Comparison of ENCODE assay signal across 15 cellular contexts in the genomic region with DNA sequence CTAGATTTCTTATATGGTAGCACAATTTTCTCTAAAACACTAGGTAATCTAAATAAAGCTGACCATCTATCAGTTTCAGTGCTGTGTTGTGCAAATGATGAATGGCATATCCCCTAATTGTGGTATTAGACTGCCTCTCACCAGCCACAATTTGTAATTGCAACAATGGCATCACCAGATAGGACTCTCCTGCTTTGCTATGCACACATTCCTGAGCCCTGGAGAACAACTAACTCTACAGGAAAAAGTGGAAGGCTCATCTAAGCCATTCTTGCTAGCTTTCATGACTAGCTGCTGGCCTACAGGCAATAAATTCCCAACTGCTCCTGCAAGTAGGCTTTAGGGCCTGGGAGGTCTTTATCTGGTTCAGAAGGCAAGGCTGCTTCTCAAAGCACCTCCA.
DNase-seq lines count a peak whose midpoint lies in the region; ATAC-seq, FAIRE-seq and TF ChIP-seq lines count a peak whose summit lies in the region.
"Had no signal": no experiment of that assay in that cellular context is flagged by ENCODE, and none has a peak within 500 bp of the region (broad histone marks: within the 10 kb centered on the region; RNA-seq: fewer than 3 reads in every experiment).

No MANE protein-coding gene starts in this region.

- DNase-seq in cardiac muscle cell (ENCODE audit: low read depth in 1 of 2, low spot score in 1 of 2) (peak in 1 of 2 donors; percentile 71), heart right ventricle (no peak), Panc1 (ENCODE audit: low read depth, low spot score) (no peak), H1 (ENCODE audit: low read depth in 1 of 2, low spot score in 2 of 2) (no peak), smooth muscle cell (lab: John Stamatoyannopoulos, UW; ENCODE audit: unreplicated experiment) (no peak), urothelium cell line (ENCODE audit: low spot score) (no peak), cerebellar nuclear complex (lab: John Stamatoyannopoulos, UW) (no peak)
- DNase-seq in stimulated activated CD4-positive, alpha-beta T cell treated with anti-CD3 and anti-CD28 coated beads, Interleukin-12 subunit alpha, Interleukin-12 subunit beta, amount 100 ng/mL, for 4 hours = no peak
- DNase-seq: activated CD4-positive, alpha-beta T cell treated with anti-CD3 and anti-CD28 coated beads, Interleukin-2, amount 50 U/mL, for 4 hours; amniotic stem cell; kidney; PC-9; T-helper 17 cell had no signal

- H3K4me3 ChIP-seq in cardiac muscle cell (no peak overlapping the region), heart right ventricle (no peak overlapping the region), Panc1 (ENCODE audit: low read depth in 2 of 2, low read length in 2 of 2) (no peak overlapping the region), H1 (ENCODE audit: extremely low read depth in 1 of 4, insufficient read depth in 2 of 4, low read depth in 3 of 4, low read length in 4 of 4) (no peak overlapping the region), smooth muscle cell (no peak overlapping the region)
- H3K4me3 ChIP-seq: PC-9, thoracic aorta had no signal

- H2AK5ac ChIP-seq in H1 (ENCODE audit: low read depth, low read length) = no peak overlapping the region

- in situ Hi-C loops in Panc1 (cut with HindIII; ENCODE audit: low pct_unique_long_range_greater_than_20kb, low sequenced_read_pairs) = no loop called here

- H3K36me3 ChIP-seq in cardiac muscle cell (no peaks in the 10 kb centered on the region), heart right ventricle (no peaks in the 10 kb centered on the region), Panc1 (ENCODE audit: control insufficient read depth, insufficient read depth, low read length) (no peaks in the 10 kb centered on the region), H1 (ENCODE audit: control insufficient read depth in 2 of 4, insufficient read depth in 4 of 4, low read length in 3 of 4) (no peaks in the 10 kb centered on the region), smooth muscle cell (ENCODE audit: low read depth) (no peaks in the 10 kb centered on the region)
- H3K36me3 ChIP-seq: thoracic aorta had no signal

- H3K79me1 ChIP-seq in H1 (ENCODE audit: low read depth, low read length) = no peaks in the 10 kb centered on the region

- no peak overlapping the region for H2BK12ac ChIP-seq in H1 (ENCODE audit: low read depth, low read length)

- no peak overlapping the region for H3K27ac ChIP-seq in cardiac muscle cell
- H3K27ac ChIP-seq in heart right ventricle = no peak overlapping the region
- H3K27ac ChIP-seq in Panc1 (ENCODE audit: low read length) = no peak overlapping the region
- H3K27ac ChIP-seq in H1 (ENCODE audit: low read depth, low read length) = no peak overlapping the region
- no peak overlapping the region for H3K27ac ChIP-seq in smooth muscle cell (ENCODE audit: low read depth)
- H3K27ac ChIP-seq: PC-9, thoracic aorta had no signal

- no peaks in the 10 kb centered on the region for H3K79me2 ChIP-seq in H1 (ENCODE audit: control insufficient read depth in 1 of 2, insufficient read depth in 2 of 2, low read length in 2 of 2)
- H3K79me2 ChIP-seq in smooth muscle cell (ENCODE audit: low read depth) = no peaks in the 10 kb centered on the region

- H3K23me2 ChIP-seq in H1 (ENCODE audit: low read depth, low read length) = no peaks in the 10 kb centered on the region

- ATAC-seq in heart right ventricle (no peak), Panc1 (no peak)
- ATAC-seq: T-helper 17 cell had no signal

- no peak overlapping the region for H3K4ac ChIP-seq in H1 (replicated peaks; ENCODE audit: insufficient read length, low read depth, low read length)

- H3K14ac ChIP-seq in H1 (ENCODE audit: insufficient read length) = no peak overlapping the region

- BruUV-seq in Panc1 (replicated peaks; lab: Mats Ljungman, UMichigan) = no TSS peak

- 0 out of 2 replicates have a peak overlapping the region, but pooled peaks have one; percentile 54 for H2AFZ ChIP-seq in H1 (ENCODE audit: low read length)
- no peak overlapping the region for H2AFZ ChIP-seq in smooth muscle cell (ENCODE audit: low read depth)
- H2AFZ ChIP-seq: PC-9 had no signal

- H2BK15ac ChIP-seq in H1 (ENCODE audit: low read length) = no peak overlapping the region

- H3K9ac ChIP-seq in H1 (replicated peaks in 1 of 4; ENCODE audit: extremely low read depth in 1 of 4, low read depth in 3 of 4, low read length in 3 of 4) (no peak overlapping the region), smooth muscle cell (ENCODE audit: low read depth) (no peak overlapping the region)

- H3K4me2 ChIP-seq in H1 (ENCODE audit: insufficient read depth in 1 of 2, low read depth in 2 of 2, low read length in 2 of 2) (no peak overlapping the region), smooth muscle cell (no peak overlapping the region)
- H3K4me2 ChIP-seq: PC-9 had no signal

- H4K91ac ChIP-seq in H1 (replicated peaks; ENCODE audit: insufficient read length, low read length) = no peak overlapping the region

- no peak overlapping the region for H2BK20ac ChIP-seq in H1 (ENCODE audit: low read length)

- TF ChIP-seq CTCF in cardiac muscle cell (IDR thresholded peaks at IDR 0.05; ENCODE audit: low read depth, low read length) (peak; percentile 45), heart right ventricle (IDR thresholded peaks at IDR 0.05) (no peak), Panc1 (IDR thresholded peaks at IDR 0.05) (peak; percentile 15), H1 (IDR thresholded peaks at IDR 0.05; ENCODE audit: control extremely low read depth in 1 of 3, insufficient read depth in 1 of 3, low read depth in 1 of 3, low read length in 3 of 3) (peak in 2 of 3 experiments; percentile 16 to 35; a peak in 2 of 4 replicates), smooth muscle cell (IDR thresholded peaks at IDR 0.05; ENCODE audit: borderline replicate concordance, insufficient read depth, poor library complexity, severe bottlenecking) (peak; percentile 15)

- no peaks in the 10 kb centered on the region for H4K20me1 ChIP-seq in H1 (replicated peaks in 1 of 2; ENCODE audit: control insufficient read depth in 1 of 2, insufficient read depth in 2 of 2, low read length in 2 of 2)
- no peaks in the 10 kb centered on the region for H4K20me1 ChIP-seq in smooth muscle cell (ENCODE audit: low read depth)

- no peaks in the 10 kb centered on the region for H3K9me3 ChIP-seq in cardiac muscle cell (ENCODE audit: low read depth)
- peaks cover 0 to 9% (median 0%) of the 10 kb centered on the region in 11 donors for H3K9me3 ChIP-seq in heart right ventricle
- no peaks in the 10 kb centered on the region for H3K9me3 ChIP-seq in Panc1 (ENCODE audit: control insufficient read depth, insufficient read depth, low read depth, low read length)
- no peaks in the 10 kb centered on the region for H3K9me3 ChIP-seq in H1 (ENCODE audit: insufficient read depth in 2 of 2, low read depth in 1 of 2, low read length in 1 of 2)
- H3K9me3 ChIP-seq in smooth muscle cell (replicated peaks; ENCODE audit: low read depth) = no peaks in the 10 kb centered on the region
- H3K9me3 ChIP-seq: thoracic aorta had no signal

- H4K8ac ChIP-seq in H1 (ENCODE audit: extremely low read depth, insufficient read depth, low read length) = no peak overlapping the region

- no peaks in the 10 kb centered on the region for H3K4me1 ChIP-seq in cardiac muscle cell (ENCODE audit: low read depth)
- H3K4me1 ChIP-seq in heart right ventricle = no peaks in the 10 kb centered on the region
- no peaks in the 10 kb centered on the region for H3K4me1 ChIP-seq in Panc1 (ENCODE audit: control insufficient read depth, insufficient read depth, low read length)
- H3K4me1 ChIP-seq in H1 (replicated peaks in 1 of 4; ENCODE audit: control insufficient read depth in 3 of 4, insufficient read depth in 4 of 4, low read length in 3 of 4) = no peaks in the 10 kb centered on the region
- no peaks in the 10 kb centered on the region for H3K4me1 ChIP-seq in smooth muscle cell (ENCODE audit: low read depth)

- H4K5ac ChIP-seq in H1 (ENCODE audit: insufficient read length, low read depth, low read length) = no peak overlapping the region

- CTCF ChIA-PET in Panc1 (lab: Charles Lee) (no interaction called here), H1 (lab: Charles Lee; ENCODE audit: partially characterized antibody) (interaction anchor here (0.6 kb wide), 1 partner anchor 67 kb away, joined by 3 read pairs; no protein-coding TSS in a partner anchor)

- H2BK120ac ChIP-seq in H1 (replicated peaks; ENCODE audit: low read depth, low read length) = no peak overlapping the region

- POLR2A ChIA-PET in Panc1 (lab: Charles Lee) (no interaction called here), H1 (lab: Charles Lee; ENCODE audit: partially characterized antibody) (no interaction called here)

- intact Hi-C loops in heart right ventricle (cut with DNase I) = no loop called here
- intact Hi-C loops in Panc1 (cut with micrococcal nuclease; ENCODE audit: unreplicated experiment) = no loop called here

- TF ChIP-seq EP300 in H1 (IDR thresholded peaks at IDR 0.05; ENCODE audit: borderline replicate concordance in 1 of 2, low read depth in 2 of 2, low read length in 2 of 2) = no peak

- no peak overlapping the region for H3K56ac ChIP-seq in H1 (replicated peaks; ENCODE audit: insufficient read length, low read depth, low read length)

- peak; percentile 64 to 65 for TF ChIP-seq RAD21 in H1 (IDR thresholded peaks at IDR 0.05 in 1 of 2, conservative IDR thresholded peaks at IDR 0.05 in 1 of 2; ENCODE audit: low read depth in 2 of 2, low read length in 2 of 2)

- H3K27me3 ChIP-seq in cardiac muscle cell = no peaks in the 10 kb centered on the region
- no peaks in the 10 kb centered on the region for H3K27me3 ChIP-seq in heart right ventricle
- H3K27me3 ChIP-seq in Panc1 (ENCODE audit: control insufficient read depth, insufficient read depth, low read length) = no peaks in the 10 kb centered on the region
- no peaks in the 10 kb centered on the region for H3K27me3 ChIP-seq in H1 (replicated peaks in 1 of 4; ENCODE audit: control insufficient read depth in 3 of 4, extremely low read depth in 1 of 4, insufficient read depth in 3 of 4, low read length in 3 of 4)
- H3K27me3 ChIP-seq in smooth muscle cell (ENCODE audit: low read depth) = no peaks in the 10 kb centered on the region

- TF ChIP-seq POLR2A in H1 (IDR thresholded peaks at IDR 0.05; ENCODE audit: control extremely low read depth in 1 of 2, low read depth in 2 of 2, low read length in 2 of 2) = no peak

- no peaks in the 10 kb centered on the region for H3F3A ChIP-seq in smooth muscle cell (ENCODE audit: low read depth)

- H3K18ac ChIP-seq in H1 (ENCODE audit: extremely low read depth, low read length) = no peak overlapping the region

- peak; percentile 77 for FAIRE-seq in H1 (lab: Jason Lieb, UNC)
- FAIRE-seq in urothelium cell line (lab: Jason Lieb, UNC) = no peak
- FAIRE-seq: frontal cortex, kidney had no signal

- no peak overlapping the region for H2BK5ac ChIP-seq in H1 (ENCODE audit: low read depth, low read length)

- no peak overlapping the region for H3K23ac ChIP-seq in H1 (ENCODE audit: insufficient read length)

TF ChIP-seq in H1, 55 proteins besides CTCF, POLR2A, EP300 and RAD21 (continues in another document):
- TF ChIP-seq RBBP5 (IDR thresholded peaks at IDR 0.05; ENCODE audit: borderline replicate concordance, low read depth, low read length) (no peak), POLR2AphosphoS5 (IDR thresholded peaks at IDR 0.05; ENCODE audit: low read depth, low read length) (no peak), TEAD4 (IDR thresholded peaks at IDR 0.05; ENCODE audit: low read depth, low read length) (0 out of 2 replicates have a peak, but pooled peaks have one; percentile 38), EZH2 (IDR thresholded peaks at IDR 0.05; ENCODE audit: low read depth, low read length, severe bottlenecking) (no peak)

Comparison
In these comparisons a context has a peak if more than half of its experiments do, and no peak if none do; other contexts are left out.
1. CTCF ChIP-seq: peak in cardiac muscle cell (single experiment), Panc1 (single experiment), H1 (2 of 3) and smooth muscle cell (single experiment); none in heart right ventricle (0 of 9).